ENCODE assay signal across 1 cellular context in the genomic region with DNA sequence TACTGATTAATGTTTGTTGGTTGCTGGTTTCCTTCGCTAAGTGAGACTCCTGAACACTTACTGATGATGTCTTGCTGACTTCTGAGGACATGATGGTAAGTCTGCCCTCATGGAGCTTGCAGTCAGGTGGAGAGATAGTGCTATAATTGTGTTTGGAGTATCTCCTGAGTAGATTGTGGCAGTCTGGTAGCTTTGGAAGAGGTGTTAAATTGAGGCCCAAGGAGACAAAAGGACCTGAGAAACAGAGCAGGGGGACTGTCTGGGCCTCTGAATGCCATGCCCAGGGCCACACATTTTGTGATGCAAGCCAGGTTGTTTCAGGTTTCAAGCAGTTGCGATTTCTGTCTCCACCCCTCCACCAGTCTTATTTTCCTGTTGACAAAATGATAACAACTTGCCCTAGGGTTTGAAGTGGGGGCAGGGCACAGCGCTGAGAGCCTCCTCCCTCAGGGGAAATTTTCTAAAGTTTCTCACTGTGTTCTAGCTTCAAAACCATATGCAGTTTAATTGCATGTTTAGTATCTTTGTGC.
A peak's percentile ranks its signal among the peaks of the same experiment; 100 is the strongest.
TF ChIP-seq lines count a peak whose summit lies in the region.

No MANE protein-coding gene starts in this region.

TF ChIP-seq in HepG2, 621 proteins besides CTCF, POLR2A, EP300 and RAD21 (continued from another document):
- TF ChIP-seq ZNF282 (IDR thresholded peaks at IDR 0.05; ENCODE audit: partially characterized antibody): no peak
- TF ChIP-seq FOXA3 (CRISPR knock-in tag; IDR thresholded peaks at IDR 0.05): peak; percentile 64
- no peak for TF ChIP-seq FOXA1 (IDR thresholded peaks at IDR 0.05)
- TF ChIP-seq FOXA1 (CRISPR knock-in tag; IDR thresholded peaks at IDR 0.05): peak; percentile 63; the same call in 1 of the 2 replicates
- peak; percentile 34; the same call in 1 of the 2 replicates for TF ChIP-seq SOX5 (CRISPR knock-in tag; IDR thresholded peaks at IDR 0.05; ENCODE audit: borderline replicate concordance)
- TF ChIP-seq, protein P1, sequence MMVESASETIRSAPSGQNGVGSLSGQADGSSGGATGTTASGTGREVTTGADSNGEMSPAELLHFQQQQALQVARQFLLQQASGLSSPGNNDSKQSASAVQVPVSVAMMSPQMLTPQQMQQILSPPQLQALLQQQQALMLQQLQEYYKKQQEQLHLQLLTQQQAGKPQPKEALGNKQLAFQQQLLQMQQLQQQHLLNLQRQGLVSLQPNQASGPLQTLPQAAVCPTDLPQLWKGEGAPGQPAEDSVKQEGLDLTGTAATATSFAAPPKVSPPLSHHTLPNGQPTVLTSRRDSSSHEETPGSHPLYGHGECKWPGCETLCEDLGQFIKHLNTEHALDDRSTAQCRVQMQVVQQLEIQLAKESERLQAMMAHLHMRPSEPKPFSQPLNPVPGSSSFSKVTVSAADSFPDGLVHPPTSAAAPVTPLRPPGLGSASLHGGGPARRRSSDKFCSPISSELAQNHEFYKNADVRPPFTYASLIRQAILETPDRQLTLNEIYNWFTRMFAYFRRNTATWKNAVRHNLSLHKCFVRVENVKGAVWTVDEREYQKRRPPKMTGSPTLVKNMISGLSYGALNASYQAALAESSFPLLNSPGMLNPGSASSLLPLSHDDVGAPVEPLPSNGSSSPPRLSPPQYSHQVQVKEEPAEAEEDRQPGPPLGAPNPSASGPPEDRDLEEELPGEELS (CRISPR knock-in tag; IDR thresholded peaks at IDR 0.05): peak; percentile 76
- TF ChIP-seq, protein P2, sequence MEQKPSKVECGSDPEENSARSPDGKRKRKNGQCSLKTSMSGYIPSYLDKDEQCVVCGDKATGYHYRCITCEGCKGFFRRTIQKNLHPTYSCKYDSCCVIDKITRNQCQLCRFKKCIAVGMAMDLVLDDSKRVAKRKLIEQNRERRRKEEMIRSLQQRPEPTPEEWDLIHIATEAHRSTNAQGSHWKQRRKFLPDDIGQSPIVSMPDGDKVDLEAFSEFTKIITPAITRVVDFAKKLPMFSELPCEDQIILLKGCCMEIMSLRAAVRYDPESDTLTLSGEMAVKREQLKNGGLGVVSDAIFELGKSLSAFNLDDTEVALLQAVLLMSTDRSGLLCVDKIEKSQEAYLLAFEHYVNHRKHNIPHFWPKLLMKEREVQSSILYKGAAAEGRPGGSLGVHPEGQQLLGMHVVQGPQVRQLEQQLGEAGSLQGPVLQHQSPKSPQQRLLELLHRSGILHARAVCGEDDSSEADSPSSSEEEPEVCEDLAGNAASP (CRISPR knock-in tag; IDR thresholded peaks at IDR 0.05; ENCODE audit: borderline replicate concordance): peak; percentile 42; the same call in 1 of the 2 replicates
- TF ChIP-seq FOXK1 (CRISPR knock-in tag; IDR thresholded peaks at IDR 0.05; ENCODE audit: borderline replicate concordance, low read depth): peak; percentile 36; the same call in 1 of the 2 replicates
- no peak for TF ChIP-seq JDP2 (CRISPR knock-in tag; IDR thresholded peaks at IDR 0.05; ENCODE audit: borderline replicate concordance)
- TF ChIP-seq ZNF788 (CRISPR knock-in tag; IDR thresholded peaks at IDR 0.05; ENCODE audit: borderline replicate concordance): 0 out of 2 replicates have a peak, but pooled peaks have one; percentile 35
- TF ChIP-seq KLF16 (CRISPR knock-in tag; IDR thresholded peaks at IDR 0.05): 0 out of 4 replicates have a peak, but pooled peaks of 1 of the 2 experiments have one; percentile 18
- TF ChIP-seq RARA (CRISPR knock-in tag; IDR thresholded peaks at IDR 0.05): peak; percentile 38; the same call in 1 of the 2 replicates
- TF ChIP-seq, protein P3, sequence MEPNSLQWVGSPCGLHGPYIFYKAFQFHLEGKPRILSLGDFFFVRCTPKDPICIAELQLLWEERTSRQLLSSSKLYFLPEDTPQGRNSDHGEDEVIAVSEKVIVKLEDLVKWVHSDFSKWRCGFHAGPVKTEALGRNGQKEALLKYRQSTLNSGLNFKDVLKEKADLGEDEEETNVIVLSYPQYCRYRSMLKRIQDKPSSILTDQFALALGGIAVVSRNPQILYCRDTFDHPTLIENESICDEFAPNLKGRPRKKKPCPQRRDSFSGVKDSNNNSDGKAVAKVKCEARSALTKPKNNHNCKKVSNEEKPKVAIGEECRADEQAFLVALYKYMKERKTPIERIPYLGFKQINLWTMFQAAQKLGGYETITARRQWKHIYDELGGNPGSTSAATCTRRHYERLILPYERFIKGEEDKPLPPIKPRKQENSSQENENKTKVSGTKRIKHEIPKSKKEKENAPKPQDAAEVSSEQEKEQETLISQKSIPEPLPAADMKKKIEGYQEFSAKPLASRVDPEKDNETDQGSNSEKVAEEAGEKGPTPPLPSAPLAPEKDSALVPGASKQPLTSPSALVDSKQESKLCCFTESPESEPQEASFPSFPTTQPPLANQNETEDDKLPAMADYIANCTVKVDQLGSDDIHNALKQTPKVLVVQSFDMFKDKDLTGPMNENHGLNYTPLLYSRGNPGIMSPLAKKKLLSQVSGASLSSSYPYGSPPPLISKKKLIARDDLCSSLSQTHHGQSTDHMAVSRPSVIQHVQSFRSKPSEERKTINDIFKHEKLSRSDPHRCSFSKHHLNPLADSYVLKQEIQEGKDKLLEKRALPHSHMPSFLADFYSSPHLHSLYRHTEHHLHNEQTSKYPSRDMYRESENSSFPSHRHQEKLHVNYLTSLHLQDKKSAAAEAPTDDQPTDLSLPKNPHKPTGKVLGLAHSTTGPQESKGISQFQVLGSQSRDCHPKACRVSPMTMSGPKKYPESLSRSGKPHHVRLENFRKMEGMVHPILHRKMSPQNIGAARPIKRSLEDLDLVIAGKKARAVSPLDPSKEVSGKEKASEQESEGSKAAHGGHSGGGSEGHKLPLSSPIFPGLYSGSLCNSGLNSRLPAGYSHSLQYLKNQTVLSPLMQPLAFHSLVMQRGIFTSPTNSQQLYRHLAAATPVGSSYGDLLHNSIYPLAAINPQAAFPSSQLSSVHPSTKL (CRISPR knock-in tag; IDR thresholded peaks at IDR 0.05): peak; percentile 58; the same call in 1 of the 2 replicates
- peak; percentile 34; the same call in 1 of the 2 replicates for TF ChIP-seq HMG20A (CRISPR knock-in tag; IDR thresholded peaks at IDR 0.05; ENCODE audit: borderline replicate concordance)
- TF ChIP-seq TBL1XR1 (IDR thresholded peaks at IDR 0.05; ENCODE audit: borderline replicate concordance, low read length, partially characterized antibody): no peak
- 0 out of 2 replicates have a peak, but pooled peaks have one; percentile 22 for TF ChIP-seq SAP130 (CRISPR knock-in tag; IDR thresholded peaks at IDR 0.05; ENCODE audit: low read depth)
- TF ChIP-seq ZNF230 (CRISPR knock-in tag; IDR thresholded peaks at IDR 0.05): no peak
- TF ChIP-seq PBX2 (CRISPR knock-in tag; IDR thresholded peaks at IDR 0.05): no peak
- no peak for TF ChIP-seq ZNF260 (CRISPR knock-in tag; IDR thresholded peaks at IDR 0.05; ENCODE audit: borderline replicate concordance, low read depth)
- no peak for TF ChIP-seq NR2F6 (IDR thresholded peaks at IDR 0.05)
- TF ChIP-seq NR2F6 (CRISPR knock-in tag; IDR thresholded peaks at IDR 0.05): no peak
- TF ChIP-seq MED1 (CRISPR knock-in tag; IDR thresholded peaks at IDR 0.05): peak; percentile 51
- peak; percentile 84; the same call in 1 of the 2 replicates for TF ChIP-seq ZNF281 (CRISPR knock-in tag; IDR thresholded peaks at IDR 0.05; ENCODE audit: borderline replicate concordance)
- no peak for TF ChIP-seq SOX6 (IDR thresholded peaks at IDR 0.05)
- peak; percentile 65 for TF ChIP-seq SOX6 (CRISPR knock-in tag; IDR thresholded peaks at IDR 0.05)
- peak in 1 of 2 experiments; percentile 76; a peak in 2 of 4 replicates for TF ChIP-seq ATF4 (CRISPR knock-in tag; IDR thresholded peaks at IDR 0.05)
- TF ChIP-seq CEBPG (CRISPR knock-in tag; IDR thresholded peaks at IDR 0.05): peak; percentile 51; the same call in 1 of the 2 replicates
- TF ChIP-seq SALL1 (CRISPR knock-in tag; IDR thresholded peaks at IDR 0.05): 0 out of 2 replicates have a peak, but pooled peaks have one; percentile 30
- no peak; the same call in 1 of the 2 replicates for TF ChIP-seq CEBPB (IDR thresholded peaks at IDR 0.05; ENCODE audit: borderline replicate concordance, low read depth, low read length)
- TF ChIP-seq GATAD2A (CRISPR knock-in tag; IDR thresholded peaks at IDR 0.05): peak; percentile 45; the same call in 1 of the 2 replicates
- no peak for TF ChIP-seq CCAR2 (optimal IDR thresholded peaks at IDR 0.05; ENCODE audit: low read depth, low read length)
- TF ChIP-seq SIX4 (CRISPR knock-in tag; IDR thresholded peaks at IDR 0.05): peak; percentile 77; the same call in 1 of the 2 replicates
- TF ChIP-seq, protein P4, sequence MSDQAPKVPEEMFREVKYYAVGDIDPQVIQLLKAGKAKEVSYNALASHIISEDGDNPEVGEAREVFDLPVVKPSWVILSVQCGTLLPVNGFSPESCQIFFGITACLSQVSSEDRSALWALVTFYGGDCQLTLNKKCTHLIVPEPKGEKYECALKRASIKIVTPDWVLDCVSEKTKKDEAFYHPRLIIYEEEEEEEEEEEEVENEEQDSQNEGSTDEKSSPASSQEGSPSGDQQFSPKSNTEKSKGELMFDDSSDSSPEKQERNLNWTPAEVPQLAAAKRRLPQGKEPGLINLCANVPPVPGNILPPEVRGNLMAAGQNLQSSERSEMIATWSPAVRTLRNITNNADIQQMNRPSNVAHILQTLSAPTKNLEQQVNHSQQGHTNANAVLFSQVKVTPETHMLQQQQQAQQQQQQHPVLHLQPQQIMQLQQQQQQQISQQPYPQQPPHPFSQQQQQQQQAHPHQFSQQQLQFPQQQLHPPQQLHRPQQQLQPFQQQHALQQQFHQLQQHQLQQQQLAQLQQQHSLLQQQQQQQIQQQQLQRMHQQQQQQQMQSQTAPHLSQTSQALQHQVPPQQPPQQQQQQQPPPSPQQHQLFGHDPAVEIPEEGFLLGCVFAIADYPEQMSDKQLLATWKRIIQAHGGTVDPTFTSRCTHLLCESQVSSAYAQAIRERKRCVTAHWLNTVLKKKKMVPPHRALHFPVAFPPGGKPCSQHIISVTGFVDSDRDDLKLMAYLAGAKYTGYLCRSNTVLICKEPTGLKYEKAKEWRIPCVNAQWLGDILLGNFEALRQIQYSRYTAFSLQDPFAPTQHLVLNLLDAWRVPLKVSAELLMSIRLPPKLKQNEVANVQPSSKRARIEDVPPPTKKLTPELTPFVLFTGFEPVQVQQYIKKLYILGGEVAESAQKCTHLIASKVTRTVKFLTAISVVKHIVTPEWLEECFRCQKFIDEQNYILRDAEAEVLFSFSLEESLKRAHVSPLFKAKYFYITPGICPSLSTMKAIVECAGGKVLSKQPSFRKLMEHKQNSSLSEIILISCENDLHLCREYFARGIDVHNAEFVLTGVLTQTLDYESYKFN (CRISPR knock-in tag; conservative IDR thresholded peaks at IDR 0.05): peak; percentile 42; the same call in 1 of the 2 replicates
- TF ChIP-seq FOXP1 (IDR thresholded peaks at IDR 0.05): no peak
- TF ChIP-seq FOXP1 (CRISPR knock-in tag; IDR thresholded peaks at IDR 0.05): peak; percentile 59
- peak; percentile 32; the same call in 1 of the 2 replicates for TF ChIP-seq HDAC2 (CRISPR knock-in tag; IDR thresholded peaks at IDR 0.05)
- peak; percentile 22; the same call in 1 of the 2 replicates for TF ChIP-seq NCOA2 (CRISPR knock-in tag; IDR thresholded peaks at IDR 0.05)
- no peak for TF ChIP-seq TAF1 (CRISPR knock-in tag; IDR thresholded peaks at IDR 0.05)
- TF ChIP-seq, protein P5, sequence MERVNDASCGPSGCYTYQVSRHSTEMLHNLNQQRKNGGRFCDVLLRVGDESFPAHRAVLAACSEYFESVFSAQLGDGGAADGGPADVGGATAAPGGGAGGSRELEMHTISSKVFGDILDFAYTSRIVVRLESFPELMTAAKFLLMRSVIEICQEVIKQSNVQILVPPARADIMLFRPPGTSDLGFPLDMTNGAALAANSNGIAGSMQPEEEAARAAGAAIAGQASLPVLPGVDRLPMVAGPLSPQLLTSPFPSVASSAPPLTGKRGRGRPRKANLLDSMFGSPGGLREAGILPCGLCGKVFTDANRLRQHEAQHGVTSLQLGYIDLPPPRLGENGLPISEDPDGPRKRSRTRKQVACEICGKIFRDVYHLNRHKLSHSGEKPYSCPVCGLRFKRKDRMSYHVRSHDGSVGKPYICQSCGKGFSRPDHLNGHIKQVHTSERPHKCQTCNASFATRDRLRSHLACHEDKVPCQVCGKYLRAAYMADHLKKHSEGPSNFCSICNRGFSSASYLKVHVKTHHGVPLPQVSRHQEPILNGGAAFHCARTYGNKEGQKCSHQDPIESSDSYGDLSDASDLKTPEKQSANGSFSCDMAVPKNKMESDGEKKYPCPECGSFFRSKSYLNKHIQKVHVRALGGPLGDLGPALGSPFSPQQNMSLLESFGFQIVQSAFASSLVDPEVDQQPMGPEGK (CRISPR knock-in tag; IDR thresholded peaks at IDR 0.05): peak; percentile 52; the same call in 1 of the 2 replicates
- TF ChIP-seq TRIM24 (CRISPR knock-in tag; IDR thresholded peaks at IDR 0.05): no peak
- TF ChIP-seq SOX13 (IDR thresholded peaks at IDR 0.05): no peak
- TF ChIP-seq SOX13 (CRISPR knock-in tag; conservative IDR thresholded peaks at IDR 0.05 in 1 of 2, IDR thresholded peaks at IDR 0.05 in 1 of 2): peak in 1 of 2 experiments; percentile 49; a peak in 1 of 4 replicates
- no peak for TF ChIP-seq EEA1 (CRISPR knock-in tag; IDR thresholded peaks at IDR 0.05; ENCODE audit: borderline replicate concordance)
- TF ChIP-seq FOSL2 (CRISPR knock-in tag; IDR thresholded peaks at IDR 0.05): peak; percentile 59; the same call in 1 of the 2 replicates
TF ChIP-seq in HepG2: peak in this region for 27.
